ENCODE assay signal across 22 cellular contexts in genomic region chr5:109643951-109644350, GRCh38. TPM values are rescaled to one million over a fixed set of nuclear protein-coding genes. Genes with fewer than 3 reads are reported as not detected.
DNase-seq lines count a peak whose midpoint lies in the region; TF ChIP-seq lines count a peak whose summit lies in the region.
"Had no signal": no experiment of that assay in that cellular context is flagged by ENCODE, and none has a peak within 500 bp of the region (broad histone marks: within the 10 kb centered on the region; RNA-seq: fewer than 3 reads in every experiment).

No MANE protein-coding gene starts in this region.

- H3K79me1 ChIP-seq in H9 (ENCODE audit: insufficient read depth, low read depth, low read length, poor library complexity, severe bottlenecking) = no peaks in the 10 kb centered on the region

- H3K9me2 ChIP-seq in GM23248 (ENCODE audit: insufficient read depth) = no peaks in the 10 kb centered on the region

- H3K27ac Mint-ChIP-seq in H9 = peak overlapping the region in 1 of 3 experiments; percentile 59; a peak in 1 of 7 replicates
- H3K27ac Mint-ChIP-seq in nephron = peak overlapping the region; percentile 10 to 71 (median 64)
- H3K27ac Mint-ChIP-seq: B cell, CD14-positive monocyte had no signal

- H3K36me3 ChIP-seq in testis (ENCODE audit: low read depth, missing control alignments) (no peaks in the 10 kb centered on the region), GM23248 (ENCODE audit: low read depth) (no peaks in the 10 kb centered on the region)
- H3K36me3 ChIP-seq: HAP-1, SJCRH30 had no signal

- in situ Hi-C loops in GM23248 (cut with MboI) = no loop called here

- no peak overlapping the region for H3K23ac ChIP-seq in H9 (ENCODE audit: insufficient read length, low read depth, low read length)

- no peak overlapping the region for H4K91ac ChIP-seq in H9 (ENCODE audit: insufficient read length, low read depth, low read length)

- H3K4me3 Mint-ChIP-seq in H9 (0 out of 5 replicates have a peak overlapping the region, but pooled peaks of 1 of the 2 experiments have one; percentile 64), nephron (no peak overlapping the region)
- H3K4me3 Mint-ChIP-seq: B cell, CD14-positive monocyte had no signal

- no peaks in the 10 kb centered on the region for H3K9me3 ChIP-seq in H9 (ENCODE audit: control insufficient read depth, low read depth, low read length)
- H3K9me3 ChIP-seq in testis = no peaks in the 10 kb centered on the region
- no peaks in the 10 kb centered on the region for H3K9me3 ChIP-seq in GM23248 (ENCODE audit: low read depth)
- H3K9me3 ChIP-seq: SJCRH30 had no signal

- no peak overlapping the region for H2BK5ac ChIP-seq in H9 (ENCODE audit: insufficient read length, low read length)

- no peak overlapping the region for H3T11ph ChIP-seq in H9 (ENCODE audit: low read length)

- no peak overlapping the region for H3K14ac ChIP-seq in H9 (ENCODE audit: insufficient read depth, low read length)

- H3K9ac ChIP-seq in H9 (ENCODE audit: extremely low read depth, insufficient read length, low read length) = no peak overlapping the region
- H3K9ac ChIP-seq in GM23248 = no peak overlapping the region

- H3K23me2 ChIP-seq in H9 (ENCODE audit: insufficient read length, low read depth, low read length, poor library complexity, severe bottlenecking) = no peaks in the 10 kb centered on the region

- H2AFZ ChIP-seq in H9 (ENCODE audit: low read length) (no peak overlapping the region), GM23248 (no peak overlapping the region)

- H2BK20ac ChIP-seq in H9 (ENCODE audit: low read depth, low read length, poor library complexity, severe bottlenecking) = no peak overlapping the region

- H3F3A ChIP-seq in GM23248 (ENCODE audit: insufficient read depth) = no peaks in the 10 kb centered on the region

- peak overlapping the region; percentile 11 for H3K18ac ChIP-seq in H9 (ENCODE audit: insufficient read length, low read depth, low read length)

- H3K4ac ChIP-seq in H9 (ENCODE audit: low read depth, low read length) = no peak overlapping the region

- no CpG with 5 or more reads among the region's 3 CpGs for WGBS in H9 (ENCODE audit: extremely low coverage, insufficient read length, low lambda C conversion rate)
- 47 to 64% methylated on average over 3 of the region's 3 CpGs for WGBS in testis, 2 donors
- 81 to 93% methylated on average over 3 of the region's 3 CpGs for WGBS in GM23248 (ENCODE audit: low coverage in 1 of 2, low lambda C conversion rate in 2 of 2, missing lambda C conversion rate in 2 of 2), 2 experiments

- no peak for TF ChIP-seq CTCF in H9 (conservative IDR thresholded peaks at IDR 0.05)
- no peak for TF ChIP-seq CTCF in nephron (IDR thresholded peaks at IDR 0.05; ENCODE audit: unreplicated experiment in 3 of 3)
- no peak for TF ChIP-seq CTCF in testis (IDR thresholded peaks at IDR 0.05)
- TF ChIP-seq CTCF in foreskin fibroblast (IDR thresholded peaks at IDR 0.05; ENCODE audit: low read depth, low read length) = no peak

- H2BK120ac ChIP-seq in H9 (ENCODE audit: low read depth, low read length, poor library complexity, severe bottlenecking) = no peak overlapping the region

- H3K27ac ChIP-seq in H9 (ENCODE audit: insufficient read length, low read depth, low read length) = no peak overlapping the region
- H3K27ac ChIP-seq in caudate nucleus (ENCODE audit: low read depth, low read length) = peak overlapping the region; percentile 85
- peak overlapping the region; percentile 84 to 86 for H3K27ac ChIP-seq in testis
- H3K27ac ChIP-seq in GM23248 = no peak overlapping the region
- H3K27ac ChIP-seq: HL-60 had no signal

- H3K79me2 ChIP-seq in H9 (ENCODE audit: insufficient read depth, low read length) = no peaks in the 10 kb centered on the region
- H3K79me2 ChIP-seq in GM23248 (ENCODE audit: insufficient read depth) = no peaks in the 10 kb centered on the region

- H3K4me1 Mint-ChIP-seq in H9 (peaks cover 38% of the 10 kb centered on the region in 2 experiments), nephron (peaks cover 49% of the 10 kb centered on the region)
- H3K4me1 Mint-ChIP-seq: B cell, CD14-positive monocyte had no signal

- no peak overlapping the region for H2BK15ac ChIP-seq in H9 (ENCODE audit: low read depth, low read length)

- H3K27me3 ChIP-seq in H9 (ENCODE audit: insufficient read depth, low read length) (no peaks in the 10 kb centered on the region), testis (no peaks in the 10 kb centered on the region), GM23248 (replicated peaks; ENCODE audit: insufficient read depth) (no peaks in the 10 kb centered on the region)
- H3K27me3 ChIP-seq: SJCRH30 had no signal

- H4K20me1 ChIP-seq in H9 (ENCODE audit: control insufficient read depth, insufficient read depth, insufficient read length) (no peaks in the 10 kb centered on the region), GM23248 (ENCODE audit: insufficient read depth) (no peaks in the 10 kb centered on the region)

- no peak for TF ChIP-seq POLR2A in testis (IDR thresholded peaks at IDR 0.05)

- H2AK5ac ChIP-seq in H9 (ENCODE audit: insufficient read length, low read length) = no peak overlapping the region

- H2BK12ac ChIP-seq in H9 (ENCODE audit: insufficient read length, low read depth, low read length) = no peak overlapping the region

- H4K8ac ChIP-seq in H9 (replicated peaks; ENCODE audit: insufficient read length, low read depth, low read length) = no peak overlapping the region

- no peak for DNase-seq in H9
- no peak for DNase-seq in caudate nucleus (lab: John Stamatoyannopoulos, UW)
- no peak for DNase-seq in testis
- DNase-seq in GM23248 = no peak
- DNase-seq in DMS153 (lab: John Stamatoyannopoulos, UW) = no peak
- DNase-seq in foreskin fibroblast = no peak
- DNase-seq: EL; GF-D8; KBM-7; NCI-H1092 treated with DMSO at 0.1 percent for 48 hours; NCI-H1436 treated with DMSO at 0.1 percent for 48 hours; NCI-H1930; NCI-H2227 treated with DMSO at 0.1 percent for 48 hours; NCI-H510A; NCI-H748 treated with DMSO at 0.1 percent for 48 hours; NK-92 treated with Interleukin-12 subunit alpha and Interleukin-12 subunit beta, amount 100 ng/mL, for 24 hours; SJCRH30 had no signal

- intact Hi-C loops in testis (cut with DNase I; ENCODE audit: low total_unique reads) = no loop called here

- peaks cover 11 to 18% of the 10 kb centered on the region in 2 experiments for H3K9me3 Mint-ChIP-seq in H9
- H3K9me3 Mint-ChIP-seq in nephron = peaks cover 13% of the 10 kb centered on the region

- peaks cover 12 to 29% (median 13%) of the 10 kb centered on the region in 3 experiments for H3K36me3 Mint-ChIP-seq in H9 (ENCODE audit: insufficient read depth in 1 of 3, low read depth in 3 of 3)
- no peaks in the 10 kb centered on the region for H3K36me3 Mint-ChIP-seq in nephron (ENCODE audit: low read depth)

- H3K4me2 ChIP-seq in H9 (ENCODE audit: insufficient read depth, insufficient read length, low read length) = no peak overlapping the region
- H3K4me2 ChIP-seq in GM23248 (ENCODE audit: unreplicated experiment) = no peak overlapping the region

- peaks cover 13% of the 10 kb centered on the region for H3K4me1 ChIP-seq in H9 (ENCODE audit: insufficient read depth, low read length)
- peaks cover 8% of the 10 kb centered on the region for H3K4me1 ChIP-seq in testis
- no peaks in the 10 kb centered on the region for H3K4me1 ChIP-seq in GM23248 (ENCODE audit: insufficient read depth)

- H3K4me3 ChIP-seq in testis (no peak overlapping the region), GM23248 (no peak overlapping the region), foreskin fibroblast (ENCODE audit: low read depth in 1 of 2, low read length in 2 of 2) (no peak overlapping the region)
- H3K4me3 ChIP-seq: HAP-1, SJCRH30 had no signal

- no peaks in the 10 kb centered on the region for H3K27me3 Mint-ChIP-seq in H9 (ENCODE audit: low read depth)
- no peaks in the 10 kb centered on the region for H3K27me3 Mint-ChIP-seq in nephron (ENCODE audit: low read depth)
- H3K27me3 Mint-ChIP-seq: B cell had no signal

- no peak overlapping the region for H4K5ac ChIP-seq in H9 (ENCODE audit: insufficient read length, low read depth, low read length)

- H3K56ac ChIP-seq in H9 (ENCODE audit: insufficient read length, low read depth, low read length) = no peak overlapping the region

RNA-seq across cellular contexts. Expression of gene MAN2A1, which starts 45.8 kb away (rescaled TPM):
- total RNA-seq in H9 (2021) = 78.0 and 80.3 TPM in 2 replicates
- total RNA-seq in testis = 10 to 100 TPM; 55.6 to 80.5 TPM
- polyA plus RNA-seq in testis (ENCODE audit: insufficient read depth, low read depth, low replicate concordance) = 36.0 TPM
- 54.6 and 59.3 TPM in 2 replicates for total RNA-seq in GM23248 (2014; rRNA removed; shearing (Covaris generic))
- 18.1 and 20.8 TPM in 2 replicates for polyA plus RNA-seq in GM23248 (2016; fragmentation: Nextera tagmentation; extraction: Ambion mirVana)

Comparison
In these comparisons a context has a peak if more than half of its experiments do, and no peak if none do; other contexts are left out.
1. H3K27ac ChIP-seq: peak in caudate nucleus (single experiment) and testis (2 of 2); none in H9 (single experiment) and GM23248 (single experiment).